In genomic region chr22:19175026-19175601, GRCh38 we compare ENCODE assay signal across 15 cellular contexts. TPM values are rescaled to one million over a fixed set of nuclear protein-coding genes. Genes with fewer than 3 reads are reported as not detected.
DNase-seq lines count a peak whose midpoint lies in the region; ATAC-seq, FAIRE-seq and TF ChIP-seq lines count a peak whose summit lies in the region.
"Had no signal": no experiment of that assay in that cellular context is flagged by ENCODE, and none has a peak within 500 bp of the region (broad histone marks: within the 10 kb centered on the region; RNA-seq: fewer than 3 reads in every experiment).

No MANE protein-coding gene starts in this region.

- H3K4me3 Mint-ChIP-seq in GM23338: no peak overlapping the region

- peaks cover 16% of the 10 kb centered on the region; the same call in 2 of the 3 replicates for H3K36me3 Mint-ChIP-seq in GM23338 (ENCODE audit: low read depth)
- H3K36me3 Mint-ChIP-seq: T-cell had no signal

- no peak for TF ChIP-seq CTCF in GM23338 (conservative IDR thresholded peaks at IDR 0.05; ENCODE audit: low read depth in 2 of 2)
- no peak for TF ChIP-seq CTCF in PC-9 (conservative IDR thresholded peaks at IDR 0.05)
- no peak for TF ChIP-seq CTCF in fibroblast of the aortic adventitia (IDR thresholded peaks at IDR 0.05; ENCODE audit: insufficient read depth, low read length)
- TF ChIP-seq CTCF in smooth muscle cell (IDR thresholded peaks at IDR 0.05; ENCODE audit: borderline replicate concordance, insufficient read depth, poor library complexity, severe bottlenecking): no peak

- DNase-seq in GM23338 (ENCODE audit: low spot score): no peak
- DNase-seq in PC-9: no peak
- DNase-seq in fibroblast of the aortic adventitia (ENCODE audit: low read depth): no peak
- no peak for DNase-seq in smooth muscle cell (lab: John Stamatoyannopoulos, UW; ENCODE audit: unreplicated experiment)
- DNase-seq in NCI-H1048 (lab: John Stamatoyannopoulos, UW): no peak
- DNase-seq in DMS53 treated with DMSO at 0.1 percent for 48 hours (lab: John Stamatoyannopoulos, UW; ENCODE audit: unreplicated experiment): no peak
- DNase-seq in NCI-H774 (lab: John Stamatoyannopoulos, UW): no peak
- DNase-seq in H54 (ENCODE audit: insufficient read length, low spot score): no peak
- DNase-seq: activated CD4-positive, alpha-beta T cell treated with anti-CD3 and anti-CD28 coated beads for 48 hours; effector CD4-positive, alpha-beta T cell; foreskin melanocyte; NCI-H2171; T-cell had no signal

- H3K27ac ChIP-seq in GM23338 (ENCODE audit: low read depth): peak overlapping the region; percentile 88; the same call in 1 of the 2 replicates
- no peak overlapping the region for H3K27ac ChIP-seq in PC-9
- peak overlapping the region; percentile 35 for H3K27ac ChIP-seq in smooth muscle cell (ENCODE audit: low read depth)

- intact Hi-C loops in PC-9 (cut with micrococcal nuclease; ENCODE audit: unreplicated experiment): loop anchor here (5.0 kb wide), 1 partner anchor 222 kb away; no protein-coding TSS in a partner anchor

- H3F3A ChIP-seq in GM23338 (replicated peaks; ENCODE audit: low read depth): peaks cover 35% of the 10 kb centered on the region
- H3F3A ChIP-seq in PC-9 (ENCODE audit: insufficient read depth, low read depth): peaks cover 38% of the 10 kb centered on the region; the same call in 1 of the 2 replicates
- no peaks in the 10 kb centered on the region for H3F3A ChIP-seq in smooth muscle cell (ENCODE audit: low read depth)

- peaks cover 7% of the 10 kb centered on the region for H4K20me1 ChIP-seq in GM23338 (replicated peaks; ENCODE audit: insufficient read depth)
- H4K20me1 ChIP-seq in PC-9 (ENCODE audit: insufficient read depth): peaks cover 41% of the 10 kb centered on the region
- peaks cover 46% of the 10 kb centered on the region for H4K20me1 ChIP-seq in smooth muscle cell (ENCODE audit: low read depth)

- H3K27me3 ChIP-seq in GM23338 (ENCODE audit: insufficient read depth) (peaks cover 11% of the 10 kb centered on the region), PC-9 (ENCODE audit: insufficient read depth, low read depth) (no peaks in the 10 kb centered on the region), smooth muscle cell (ENCODE audit: low read depth) (peaks cover 1% of the 10 kb centered on the region)

- no peaks in the 10 kb centered on the region; the same call in 2 of the 3 replicates for H3K9me3 Mint-ChIP-seq in GM23338
- H3K9me3 Mint-ChIP-seq: nephron, T-cell had no signal

- H3K4me1 ChIP-seq in GM23338 (ENCODE audit: insufficient read depth) (peaks cover 40% of the 10 kb centered on the region), PC-9 (replicated peaks; ENCODE audit: insufficient read depth) (peaks cover 35% of the 10 kb centered on the region), smooth muscle cell (ENCODE audit: low read depth) (peaks cover 14% of the 10 kb centered on the region)

- 91% methylated on average over 7 of the region's 7 CpGs for WGBS in smooth muscle cell (ENCODE audit: low lambda C conversion rate)

- peak overlapping the region; percentile 28; the same call in 1 of the 2 replicates for H3K4me3 ChIP-seq in GM23338
- no peak overlapping the region for H3K4me3 ChIP-seq in PC-9
- peak overlapping the region; percentile 17 for H3K4me3 ChIP-seq in fibroblast of the aortic adventitia (ENCODE audit: low read depth, low read length)
- H3K4me3 ChIP-seq in smooth muscle cell: no peak overlapping the region

- ATAC-seq in GM23338: no peak
- ATAC-seq: T-cell had no signal

- no peak for FAIRE-seq in H54 (lab: Jason Lieb, UNC)

- no TSS peak for BruUV-seq in PC-9 (replicated peaks; lab: Mats Ljungman, UMichigan)

- H3K9me2 ChIP-seq in GM23338 (ENCODE audit: insufficient read depth): no peaks in the 10 kb centered on the region
- H3K9me2 ChIP-seq in PC-9 (ENCODE audit: insufficient read depth): no peaks in the 10 kb centered on the region

- H3K4me2 ChIP-seq in GM23338 (peak overlapping the region; percentile 100; the same call in 1 of the 2 replicates), PC-9 (peak overlapping the region; percentile 97; the same call in 1 of the 2 replicates), smooth muscle cell (no peak overlapping the region)

- peak overlapping the region; percentile 86; the same call in 1 of the 2 replicates for H3K27ac Mint-ChIP-seq in GM23338

- H3K9me3 ChIP-seq in PC-9 (ENCODE audit: insufficient read depth, low read depth) (no peaks in the 10 kb centered on the region), smooth muscle cell (replicated peaks; ENCODE audit: low read depth) (no peaks in the 10 kb centered on the region)

- TF ChIP-seq POLR2A in H54 (IDR thresholded peaks at IDR 0.05; ENCODE audit: low read depth, low read length): no peak

- H3K9ac ChIP-seq in smooth muscle cell (ENCODE audit: low read depth): no peak overlapping the region

- POLR2A ChIA-PET in PC-9 (lab: Charles Lee; ENCODE audit: unreplicated experiment): interaction anchor here (0.8 kb wide), 2 partner anchors 10 to 30 kb away, joined by 4 to 5 read pairs; partner anchors contain the start of gene ESS2

- H3K79me2 ChIP-seq in GM23338 (replicated peaks; ENCODE audit: insufficient read depth): peaks cover 32% of the 10 kb centered on the region
- H3K79me2 ChIP-seq in PC-9 (ENCODE audit: low read depth): peaks cover 68% of the 10 kb centered on the region
- H3K79me2 ChIP-seq in smooth muscle cell (ENCODE audit: low read depth): peaks cover 43% of the 10 kb centered on the region

- H3K36me3 ChIP-seq in GM23338 (ENCODE audit: insufficient read depth) (no peaks in the 10 kb centered on the region), PC-9 (ENCODE audit: low read depth) (0 out of 2 replicates have a peak, but pooled peaks cover 7% of the 10 kb centered on the region), smooth muscle cell (ENCODE audit: low read depth) (no peaks in the 10 kb centered on the region)

- H3K4me1 Mint-ChIP-seq in GM23338: peaks cover 48% of the 10 kb centered on the region

- CTCF ChIA-PET in PC-9 (lab: Charles Lee): interaction anchor here (0.6 to 1.2 kb wide), 2 partner anchors 31 to 267 kb away, joined by 3 to 7 read pairs; partner anchors contain the start of gene ESS2

- H2AFZ ChIP-seq in GM23338: no peak overlapping the region
- H2AFZ ChIP-seq in PC-9: no peak overlapping the region
- H2AFZ ChIP-seq in smooth muscle cell (ENCODE audit: low read depth): no peak overlapping the region

- peaks cover 49% of the 10 kb centered on the region for H3K27me3 Mint-ChIP-seq in GM23338 (ENCODE audit: insufficient read depth, low read depth, poor library complexity)

TF ChIP-seq in GM23338, 12 proteins besides CTCF, POLR2A, EP300 and RAD21 (continues in another document):
- TF ChIP-seq NANOG (IDR thresholded peaks at IDR 0.05; ENCODE audit: borderline replicate concordance): no peak
- no peak for TF ChIP-seq EZH2phosphoT487 (IDR thresholded peaks at IDR 0.05; ENCODE audit: unreplicated experiment)
- TF ChIP-seq STAT1 (IDR thresholded peaks at IDR 0.05; ENCODE audit: unreplicated experiment): no peak
- TF ChIP-seq ZNF331 (CRISPR knock-in tag; IDR thresholded peaks at IDR 0.05; ENCODE audit: low read depth): no peak
- no peak; the same call in none of the 2 replicates for TF ChIP-seq POLR2AphosphoS5 (IDR thresholded peaks at IDR 0.05; ENCODE audit: low read depth)
- no peak for TF ChIP-seq JUNB (IDR thresholded peaks at IDR 0.05; ENCODE audit: unreplicated experiment)
- no peak for TF ChIP-seq EZH2 (IDR thresholded peaks at IDR 0.05; ENCODE audit: low read depth, unreplicated experiment)
- no peak for TF ChIP-seq CREB1 (CRISPR knock-in tag; IDR thresholded peaks at IDR 0.05; ENCODE audit: low read depth)
- TF ChIP-seq ETS1 (IDR thresholded peaks at IDR 0.05): no peak

RNA-seq across cellular contexts. Expression of gene SLC25A1, which starts 3.4 kb away (rescaled TPM):
- 210 and 242 TPM in 2 replicates for total RNA-seq in GM23338 (2014; rRNA removed; shearing (Covaris generic))
- polyA plus RNA-seq in GM23338 (2016; fragmentation: Nextera tagmentation; extraction: Ambion mirVana): 141 and 145 TPM in 2 replicates
- 79.1 and 79.9 TPM in 2 replicates for total RNA-seq in PC-9 (2021)
- total RNA-seq in fibroblast of the aortic adventitia (ENCODE audit: low replicate concordance): 53.2 and 53.4 TPM in 2 replicates
- 56.5 and 75.6 TPM in 2 replicates for total RNA-seq in smooth muscle cell
- 182 and 204 TPM in 2 replicates for polyA plus RNA-seq in smooth muscle cell

RNA-seq across cellular contexts. Expression of gene GSC2, which starts 25.0 kb away (rescaled TPM):
- not detected in 2 replicates for total RNA-seq in GM23338 (2014; rRNA removed; shearing (Covaris generic))
- polyA plus RNA-seq in GM23338 (2016; fragmentation: Nextera tagmentation; extraction: Ambion mirVana) (not detected in 2 replicates), smooth muscle cell (not detected in 2 replicates)
- total RNA-seq in PC-9 (2021) (not detected in 2 replicates), fibroblast of the aortic adventitia (ENCODE audit: low replicate concordance) (not detected in 2 replicates), smooth muscle cell (not detected in 2 replicates)
- total RNA-seq: T-cell had no signal
- polyA plus RNA-seq: thymus had no signal

RNA-seq across cellular contexts. Expression of gene ESS2, which starts 30.7 kb away (rescaled TPM):
- 18.4 and 21.6 TPM in 2 replicates for total RNA-seq in GM23338 (2014; rRNA removed; shearing (Covaris generic))
- polyA plus RNA-seq in GM23338 (2016; fragmentation: Nextera tagmentation; extraction: Ambion mirVana) (12.3 and 15.2 TPM in 2 replicates), smooth muscle cell (12.9 and 18.2 TPM in 2 replicates)
- total RNA-seq in PC-9 (2021) (10.3 and 14.6 TPM in 2 replicates), fibroblast of the aortic adventitia (ENCODE audit: low replicate concordance) (13.9 and 20.1 TPM in 2 replicates), smooth muscle cell (9.2 and 14.8 TPM in 2 replicates)

RNA-seq across cellular contexts. Expression of gene TSSK2, which starts 44.0 kb away (rescaled TPM):
- not detected in 2 replicates for total RNA-seq in GM23338 (2014; rRNA removed; shearing (Covaris generic))
- not detected in 2 replicates for polyA plus RNA-seq in GM23338 (2016; fragmentation: Nextera tagmentation; extraction: Ambion mirVana)
- total RNA-seq in PC-9 (2021): not detected in 2 replicates
- total RNA-seq in fibroblast of the aortic adventitia (ENCODE audit: low replicate concordance): not detected in 2 replicates
- not detected in 2 replicates for total RNA-seq in smooth muscle cell
- polyA plus RNA-seq in smooth muscle cell: not detected in 2 replicates

RNA-seq across cellular contexts. Expression of gene DGCR2, which starts 52.9 kb away (rescaled TPM):
- total RNA-seq in GM23338 (2014; rRNA removed; shearing (Covaris generic)): 59.3 and 83.0 TPM in 2 replicates
- polyA plus RNA-seq in GM23338 (2016; fragmentation: Nextera tagmentation; extraction: Ambion mirVana): 18.5 and 21.0 TPM in 2 replicates
- total RNA-seq in PC-9 (2021): 35.1 and 37.6 TPM in 2 replicates
- 29.2 and 42.7 TPM in 2 replicates for total RNA-seq in fibroblast of the aortic adventitia (ENCODE audit: low replicate concordance)
- total RNA-seq in smooth muscle cell: 29.0 and 46.7 TPM in 2 replicates
- 53.2 and 54.7 TPM in 2 replicates for polyA plus RNA-seq in smooth muscle cell

Comparison
In these comparisons a context has a peak if more than half of its experiments do, and no peak if none do; other contexts are left out.
1. H3K4me3 ChIP-seq: peak in GM23338 (single experiment) and fibroblast of the aortic adventitia (single experiment); none in PC-9 (single experiment) and smooth muscle cell (single experiment).